In genomic region chr14:29016050-29016900, GRCh38 we compare ENCODE assay signal across 8 cellular contexts.
DNase-seq lines count a peak whose midpoint lies in the region; ATAC-seq and TF ChIP-seq lines count a peak whose summit lies in the region.

No MANE protein-coding gene starts in this region.

- no peaks in the 10 kb centered on the region for H3K27me3 Mint-ChIP-seq in activated CD4-positive, alpha-beta T cell treated with anti-CD3 and anti-CD28 coated beads, Interleukin-2, amount 10 ng/mL, durations not matched to agents 7 days and 5 days

- no peak overlapping the region for H3K27ac Mint-ChIP-seq in activated CD4-positive, alpha-beta T cell treated with anti-CD3 and anti-CD28 coated beads, Interleukin-2, amount 10 ng/mL, durations not matched to agents 7 days and 5 days

- H3K4me3 ChIP-seq in GM12864 (ENCODE audit: low read depth, low read length) = no peak overlapping the region
- H3K4me3 ChIP-seq in astrocyte of the cerebellum (ENCODE audit: low read depth, low read length) = no peak overlapping the region
- H3K4me3 ChIP-seq in lower lobe of right lung = no peak overlapping the region

- TF ChIP-seq CTCF in GM12864 (IDR thresholded peaks at IDR 0.05; ENCODE audit: low read depth, low read length, missing control alignments) (peak; percentile 76), astrocyte of the cerebellum (IDR thresholded peaks at IDR 0.05; ENCODE audit: low read depth, low read length, missing control alignments) (peak; percentile 91), lower lobe of right lung (IDR thresholded peaks at IDR 0.05) (peak; percentile 49)

- no peak overlapping the region for H3K4me3 Mint-ChIP-seq in activated CD4-positive, alpha-beta T cell treated with anti-CD3 and anti-CD28 coated beads, Interleukin-2, amount 10 ng/mL, durations not matched to agents 7 days and 5 days

- no peaks in the 10 kb centered on the region for H3K36me3 Mint-ChIP-seq in activated CD4-positive, alpha-beta T cell treated with anti-CD3 and anti-CD28 coated beads, Interleukin-2, amount 10 ng/mL, durations not matched to agents 7 days and 5 days (ENCODE audit: low read depth)

- H3K9me3 Mint-ChIP-seq in activated CD4-positive, alpha-beta T cell treated with anti-CD3 and anti-CD28 coated beads, Interleukin-2, amount 10 ng/mL, durations not matched to agents 7 days and 5 days = peaks cover 11% of the 10 kb centered on the region

- DNase-seq in A172 (ENCODE audit: low spot score) = peak; percentile 15
- no peak for DNase-seq in GM12864 (ENCODE audit: low read depth)
- DNase-seq in NCI-H1092 treated with DMSO at 0.1 percent for 48 hours (lab: John Stamatoyannopoulos, UW) = peak; percentile 64
- peak; percentile 38 for DNase-seq in astrocyte of the cerebellum (ENCODE audit: low read depth)
- peak; percentile 41 for DNase-seq in lower lobe of right lung
- DNase-seq in GDM1 (lab: John Stamatoyannopoulos, UW) = no peak
- DNase-seq in inferior parietal cortex (ENCODE audit: extremely low spot score) = no peak
- DNase-seq in activated CD4-positive, alpha-beta T cell treated with anti-CD3 and anti-CD28 coated beads, Interleukin-2, amount 10 ng/mL, durations not matched to agents 7 days and 5 days = no peak

- in situ Hi-C loops in astrocyte of the cerebellum (cut with HindIII; ENCODE audit: low sequenced_read_pairs) = no loop called here

- CTCF ChIA-PET in activated CD4-positive, alpha-beta T cell treated with anti-CD3 and anti-CD28 coated beads, Interleukin-2, amount 10 ng/mL, durations not matched to agents 7 days and 5 days (lab: Charles Lee) = no interaction called here

- H3K27ac ChIP-seq in lower lobe of right lung = no peak overlapping the region

- POLR2A ChIA-PET in activated CD4-positive, alpha-beta T cell treated with anti-CD3 and anti-CD28 coated beads, Interleukin-2, amount 10 ng/mL, durations not matched to agents 7 days and 5 days (lab: Charles Lee) = no interaction called here

- H3K36me3 ChIP-seq in lower lobe of right lung = no peaks in the 10 kb centered on the region

- no peaks in the 10 kb centered on the region for H3K4me1 ChIP-seq in lower lobe of right lung

- H3K27me3 ChIP-seq in lower lobe of right lung (ENCODE audit: low read depth) = no peaks in the 10 kb centered on the region

- intact Hi-C loops in lower lobe of right lung (cut with DNase I) = no loop called here

- ATAC-seq in lower lobe of right lung = no peak

- no peaks in the 10 kb centered on the region for H3K9me3 ChIP-seq in lower lobe of right lung

- no peaks in the 10 kb centered on the region for H3K4me1 Mint-ChIP-seq in activated CD4-positive, alpha-beta T cell treated with anti-CD3 and anti-CD28 coated beads, Interleukin-2, amount 10 ng/mL, durations not matched to agents 7 days and 5 days

Comparison
In these comparisons a context has a peak if more than half of its experiments do, and no peak if none do; other contexts are left out.
1. DNase-seq: peak in A172 (single experiment), NCI-H1092 treated with DMSO at 0.1 percent for 48 hours (single experiment), astrocyte of the cerebellum (single experiment) and lower lobe of right lung (single experiment); none in GM12864 (single experiment), GDM1 (single experiment), inferior parietal cortex (single experiment) and activated CD4-positive, alpha-beta T cell treated with anti-CD3 and anti-CD28 coated beads, Interleukin-2, amount 10 ng/mL, durations not matched to agents 7 days and 5 days (single experiment).
2. Peak in every context shown above with its lines, with median percentiles within 50 percentile points of each other: CTCF ChIP-seq.